Comparison of ENCODE assay signal across 25 cellular contexts in genomic region chr4:152176627-152177214, GRCh38.
"Had no signal": no experiment of that assay in that cellular context is flagged by ENCODE, and none has a peak within 500 bp of the region (broad histone marks: within the 10 kb centered on the region; RNA-seq: fewer than 3 reads in every experiment).

No MANE protein-coding gene starts in this region.

- DNase-seq: dorsolateral prefrontal cortex; effector CD4-positive, alpha-beta T cell; foreskin keratinocyte; heart left ventricle; kidney; natural killer cell; occipital lobe; ovary; posterior cingulate gyrus; psoas muscle; right cardiac atrium; sigmoid colon; stimulated activated CD4-positive, alpha-beta T cell treated with anti-CD3 and anti-CD28 coated beads, Interleukin-2, amount 100 ng/mL, for 24 hours; stimulated activated CD4-positive, alpha-beta T cell treated with anti-CD3 and anti-CD28 coated beads, Interleukin-4, amount 100 ng/mL, for 24 hours; stimulated activated naive CD8-positive, alpha-beta T cell treated with anti-CD3 and anti-CD28 coated beads, Interleukin-15, Interleukin-2, amounts not matched to agents 100 U/mL and 50 U/mL, for 24 hours; thyroid gland; trophoblast cell had no signal

- ATAC-seq: foreskin keratinocyte; gastroesophageal sphincter; heart left ventricle; left lobe of liver; natural killer cell; psoas muscle; right cardiac atrium; stimulated activated effector memory CD8-positive, alpha-beta T cell treated with anti-CD3 and anti-CD28 coated beads, Interleukin-12 subunit alpha, Interleukin-12 subunit beta, amount 100 ng/mL, for 72 hours; stimulated activated naive CD8-positive, alpha-beta T cell treated with anti-CD3 and anti-CD28 coated beads, Interleukin-15, Interleukin-2, amounts not matched to agents 100 U/mL and 50 U/mL, for 24 hours had no signal

- H3K36me3 ChIP-seq: esophagus muscularis mucosa, gastroesophageal sphincter, heart left ventricle, ovary, sigmoid colon, thyroid gland, vagina had no signal

- H3K27ac ChIP-seq: dorsolateral prefrontal cortex, esophagus muscularis mucosa, foreskin keratinocyte, gastroesophageal sphincter, heart left ventricle, hepatocyte, ovary, psoas muscle, sigmoid colon, thyroid gland, vagina had no signal

- H3K4me3 Mint-ChIP-seq: memory B cell; natural killer cell; stimulated activated effector memory CD8-positive, alpha-beta T cell treated with anti-CD3 and anti-CD28 coated beads, Interleukin-12 subunit alpha, Interleukin-12 subunit beta, amount 100 ng/mL, for 72 hours had no signal

- H3K27me3 ChIP-seq: dorsolateral prefrontal cortex, esophagus muscularis mucosa, foreskin keratinocyte, gastroesophageal sphincter, heart left ventricle, hepatocyte, ovary, sigmoid colon, thyroid gland, vagina had no signal

- H3K27ac Mint-ChIP-seq: memory B cell; natural killer cell; stimulated activated effector memory CD8-positive, alpha-beta T cell treated with anti-CD3 and anti-CD28 coated beads, Interleukin-12 subunit alpha, Interleukin-12 subunit beta, amount 100 ng/mL, for 72 hours had no signal

- H3K4me3 ChIP-seq: dorsolateral prefrontal cortex, esophagus muscularis mucosa, gastroesophageal sphincter, heart left ventricle, hepatocyte, lung, ovary, psoas muscle, sigmoid colon, thyroid gland, vagina had no signal

- H3K9me3 Mint-ChIP-seq: memory B cell; natural killer cell; stimulated activated effector memory CD8-positive, alpha-beta T cell treated with anti-CD3 and anti-CD28 coated beads, Interleukin-12 subunit alpha, Interleukin-12 subunit beta, amount 100 ng/mL, for 72 hours had no signal

- H3K36me3 Mint-ChIP-seq: memory B cell; natural killer cell; stimulated activated effector memory CD8-positive, alpha-beta T cell treated with anti-CD3 and anti-CD28 coated beads, Interleukin-12 subunit alpha, Interleukin-12 subunit beta, amount 100 ng/mL, for 72 hours had no signal

- H3K4me1 ChIP-seq: esophagus muscularis mucosa, foreskin keratinocyte, gastroesophageal sphincter, heart left ventricle, psoas muscle, sigmoid colon, thyroid gland, vagina had no signal

- H3K4me1 Mint-ChIP-seq: memory B cell; natural killer cell; stimulated activated effector memory CD8-positive, alpha-beta T cell treated with anti-CD3 and anti-CD28 coated beads, Interleukin-12 subunit alpha, Interleukin-12 subunit beta, amount 100 ng/mL, for 72 hours had no signal

- H3K9me3 ChIP-seq: esophagus muscularis mucosa, gastroesophageal sphincter, heart left ventricle, ovary, psoas muscle, sigmoid colon, thyroid gland, vagina had no signal
